ENCODE assay signal across 35 cellular contexts in the genomic region with DNA sequence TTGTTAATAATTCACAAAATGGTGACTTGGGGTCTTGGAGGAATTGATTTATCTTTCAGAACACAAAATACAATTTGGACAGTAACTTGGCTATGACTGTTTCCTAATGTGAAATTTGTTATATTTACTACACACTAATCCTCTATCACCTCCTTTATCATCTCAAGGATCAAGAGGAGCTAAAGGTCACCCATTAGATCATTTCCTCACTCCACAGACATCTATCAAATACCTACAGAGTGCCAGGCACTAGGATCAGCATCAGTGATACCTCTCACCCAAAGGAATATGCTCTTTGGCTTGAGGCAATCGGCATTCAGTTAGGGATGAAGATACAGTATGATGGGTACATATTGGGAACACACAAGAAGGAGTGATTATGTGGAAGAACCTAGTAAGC.
"Had no signal": no experiment of that assay in that cellular context is flagged by ENCODE, and none has a peak within 500 bp of the region (broad histone marks: within the 10 kb centered on the region; RNA-seq: fewer than 3 reads in every experiment).

No MANE protein-coding gene starts in this region.

- H3K36me3 ChIP-seq: SJSA1 had no signal

- FAIRE-seq: bronchial epithelial cell had no signal

- H3K27me3 Mint-ChIP-seq: activated B cell treated with CpG ODN at 0.5 μM for 24 hours; activated CD4-positive, alpha-beta memory T cell treated with anti-CD3 and anti-CD28 coated beads for 36 hours; activated naive CD4-positive, alpha-beta T cell treated with anti-CD3 and anti-CD28 coated beads, Interleukin-2, amount 10 ng/mL, durations not matched to agents 7 days and 5 days; activated naive CD8-positive, alpha-beta T cell; activated naive CD8-positive, alpha-beta T cell treated with anti-CD3 and anti-CD28 coated beads, Interleukin-2, amount 50 U/mL, for 24 hours had no signal

- H3K9me3 Mint-ChIP-seq: activated B cell treated with CpG ODN at 0.5 μM for 24 hours; activated CD4-positive, alpha-beta memory T cell treated with anti-CD3 and anti-CD28 coated beads for 36 hours; brain had no signal

- H3K4me3 ChIP-seq: SJSA1 had no signal

- H3K4me3 Mint-ChIP-seq: activated B cell treated with CpG ODN at 0.5 μM for 24 hours; activated CD4-positive, alpha-beta memory T cell treated with anti-CD3 and anti-CD28 coated beads for 36 hours; activated naive CD4-positive, alpha-beta T cell treated with anti-CD3 and anti-CD28 coated beads, Interleukin-2, amount 10 ng/mL, durations not matched to agents 7 days and 5 days; activated naive CD8-positive, alpha-beta T cell; activated naive CD8-positive, alpha-beta T cell treated with anti-CD3 and anti-CD28 coated beads, Interleukin-2, amount 50 U/mL, for 24 hours; brain had no signal

- H3K36me3 Mint-ChIP-seq: activated CD4-positive, alpha-beta memory T cell treated with anti-CD3 and anti-CD28 coated beads for 36 hours; activated naive CD4-positive, alpha-beta T cell treated with anti-CD3 and anti-CD28 coated beads, Interleukin-2, amount 10 ng/mL, durations not matched to agents 7 days and 5 days; activated naive CD8-positive, alpha-beta T cell; brain had no signal

- H3K27ac ChIP-seq: SJSA1, VCaP had no signal

- DNase-seq: activated B cell treated with CpG ODN at 0.5 μM for 24 hours; activated CD4-positive, alpha-beta memory T cell treated with anti-CD3 and anti-CD28 coated beads for 36 hours; activated CD4-positive, alpha-beta T cell treated with anti-CD3 and anti-CD28 coated beads for 4 hours; activated CD4-positive, alpha-beta T cell treated with anti-CD3 and anti-CD28 coated beads, Interleukin-2, amount 50 U/mL, for 1 hour; activated CD4-positive, CD25-positive, alpha-beta regulatory T cell treated with anti-CD3 and anti-CD28 coated beads, Interleukin-2, amount 50 U/mL, for 72 hours; activated CD8-positive, alpha-beta memory T cell treated with anti-CD3 and anti-CD28 coated beads, Interleukin-2, amount 50 U/mL, for 4 hours; activated effector memory CD4-positive, alpha-beta T cell treated with Interleukin-2 at 50 U/mL for 16 hours; activated naive CD4-positive, alpha-beta T cell treated with anti-CD3 and anti-CD28 coated beads, Interleukin-2, amount 10 ng/mL, durations not matched to agents 7 days and 5 days; activated naive CD8-positive, alpha-beta T cell treated with anti-CD3 and anti-CD28 coated beads, Interleukin-2, amount 50 U/mL, for 24 hours; activated T-cell treated with anti-CD3 and anti-CD28 coated beads for 4 hours; activated T-cell treated with anti-CD3 and anti-CD28 coated beads, Interleukin-2, amount 50 U/mL, for 48 hours; anterior cingulate cortex; caudate nucleus; cerebellar nuclear complex; NCI-H1105; NCI-H1417 treated with DMSO at 0.1 percent for 48 hours; NCI-H187 treated with DMSO at 0.1 percent for 48 hours; NCI-H2081; NCI-H2171 treated with DMSO at 0.1 percent for 48 hours; NCI-H2227 treated with DMSO at 0.1 percent for 48 hours; NCI-H446; NCI-H524; NCI-H69; RPMI8226; SHP77 treated with DMSO at 0.1 percent for 48 hours; SW 1271; T-helper 1 cell; T-helper 2 cell; T-helper 9 cell had no signal

- H3K9me3 ChIP-seq: SJSA1 had no signal

- H3K27ac Mint-ChIP-seq: activated B cell treated with CpG ODN at 0.5 μM for 24 hours; activated CD4-positive, alpha-beta memory T cell treated with anti-CD3 and anti-CD28 coated beads for 36 hours; activated naive CD4-positive, alpha-beta T cell treated with anti-CD3 and anti-CD28 coated beads, Interleukin-2, amount 10 ng/mL, durations not matched to agents 7 days and 5 days; activated naive CD8-positive, alpha-beta T cell; activated naive CD8-positive, alpha-beta T cell treated with anti-CD3 and anti-CD28 coated beads, Interleukin-2, amount 50 U/mL, for 24 hours; brain had no signal

- ATAC-seq: activated naive CD8-positive, alpha-beta T cell treated with anti-CD3 and anti-CD28 coated beads, Interleukin-2, amount 50 U/mL, for 24 hours; Panc1 had no signal

- H3K4me1 Mint-ChIP-seq: activated naive CD4-positive, alpha-beta T cell treated with anti-CD3 and anti-CD28 coated beads, Interleukin-2, amount 10 ng/mL, durations not matched to agents 7 days and 5 days; activated naive CD8-positive, alpha-beta T cell treated with anti-CD3 and anti-CD28 coated beads, Interleukin-2, amount 50 U/mL, for 24 hours; brain had no signal

- H3K27me3 ChIP-seq: SJSA1 had no signal
